Comparison of ENCODE assay signal across 8 cellular contexts in genomic region chr3:125928816-125929545, GRCh38. TPM values are rescaled to one million over a fixed set of nuclear protein-coding genes. Genes with fewer than 3 reads are reported as not detected.
DNase-seq lines count a peak whose midpoint lies in the region; ATAC-seq, FAIRE-seq and TF ChIP-seq lines count a peak whose summit lies in the region.
"Not testable (repeated sequence)": the region's sequence is repeated elsewhere in the genome, so short reads cannot be mapped to it uniquely, and the experiment has no call there.

No MANE protein-coding gene starts in this region.

- not testable (repeated sequence) for H3K27me3 Mint-ChIP-seq in Caco-2 (ENCODE audit: insufficient read depth, unreplicated experiment); activated CD8-positive, alpha-beta T cell treated with anti-CD3 and anti-CD28 coated beads, Interleukin-2, amount 10 ng/mL, durations not matched to agents 7 days and 5 days (ENCODE audit: low read depth)

- TF ChIP-seq CTCF in Caco-2 (IDR thresholded peaks at IDR 0.05; ENCODE audit: insufficient read depth in 1 of 2, low read depth in 1 of 2, low read length in 1 of 2, severe bottlenecking in 1 of 2, unreplicated experiment in 1 of 2) (peak; percentile 44 to 71), LNCaP clone FGC (IDR thresholded peaks at IDR 0.05; ENCODE audit: control insufficient read depth, extremely low read depth, insufficient read depth) (peak; percentile 58), bronchial epithelial cell (IDR thresholded peaks at IDR 0.05; ENCODE audit: insufficient read depth, low read length, severe bottlenecking) (peak; percentile 58)

- H3K36me3 Mint-ChIP-seq in Caco-2 (ENCODE audit: insufficient read depth, unreplicated experiment); activated CD8-positive, alpha-beta T cell treated with anti-CD3 and anti-CD28 coated beads, Interleukin-2, amount 10 ng/mL, durations not matched to agents 7 days and 5 days (ENCODE audit: low read depth); stimulated activated effector memory CD8-positive, alpha-beta T cell treated with anti-CD3 and anti-CD28 coated beads, Interleukin-12 subunit alpha, Interleukin-12 subunit beta, amount 100 ng/mL, for 72 hours: not testable (repeated sequence)

- H3K9me3 Mint-ChIP-seq in Caco-2 (ENCODE audit: unreplicated experiment); activated CD8-positive, alpha-beta T cell treated with anti-CD3 and anti-CD28 coated beads, Interleukin-2, amount 10 ng/mL, durations not matched to agents 7 days and 5 days (ENCODE audit: insufficient read depth); stimulated activated effector memory CD8-positive, alpha-beta T cell treated with anti-CD3 and anti-CD28 coated beads, Interleukin-12 subunit alpha, Interleukin-12 subunit beta, amount 100 ng/mL, for 72 hours: not testable (repeated sequence)

- H3K9me3 ChIP-seq in Caco-2, result not testable (repeated sequence)

- H3K27me3 ChIP-seq in Caco-2 (replicated peaks; ENCODE audit: control insufficient read depth, insufficient read depth, low read length); bronchial epithelial cell (ENCODE audit: control insufficient read depth, insufficient read depth, low read length): not testable (repeated sequence)

- H3K4me3 ChIP-seq in Caco-2 (ENCODE audit: low read depth, low read length); LNCaP clone FGC (ENCODE audit: low read depth, low read length); bronchial epithelial cell (ENCODE audit: low read depth, low read length): not testable (repeated sequence)

- not testable (repeated sequence) for H3K4me1 Mint-ChIP-seq in Caco-2 (ENCODE audit: low read depth, unreplicated experiment); activated CD8-positive, alpha-beta T cell treated with anti-CD3 and anti-CD28 coated beads, Interleukin-2, amount 10 ng/mL, durations not matched to agents 7 days and 5 days (ENCODE audit: low read depth)
- peaks cover 13% of the 10 kb centered on the region for H3K4me1 Mint-ChIP-seq in stimulated activated effector memory CD8-positive, alpha-beta T cell treated with anti-CD3 and anti-CD28 coated beads, Interleukin-12 subunit alpha, Interleukin-12 subunit beta, amount 100 ng/mL, for 72 hours

- not testable (repeated sequence) for H3K4me1 ChIP-seq in Caco-2

- H3K4me3 Mint-ChIP-seq in Caco-2 (ENCODE audit: unreplicated experiment); activated CD8-positive, alpha-beta T cell treated with anti-CD3 and anti-CD28 coated beads, Interleukin-2, amount 10 ng/mL, durations not matched to agents 7 days and 5 days; stimulated activated effector memory CD8-positive, alpha-beta T cell treated with anti-CD3 and anti-CD28 coated beads, Interleukin-12 subunit alpha, Interleukin-12 subunit beta, amount 100 ng/mL, for 72 hours: not testable (repeated sequence)

- intact Hi-C loops in Caco-2 (cut with micrococcal nuclease; ENCODE audit: unreplicated experiment), result loop anchor here (10.0 kb wide), 1 partner anchor 456 kb away; no protein-coding TSS in a partner anchor
- intact Hi-C loops in posterior vena cava (cut with DNase I), result not testable (repeated sequence)

- H3K27ac Mint-ChIP-seq in Caco-2 (ENCODE audit: unreplicated experiment); activated CD8-positive, alpha-beta T cell treated with anti-CD3 and anti-CD28 coated beads, Interleukin-2, amount 10 ng/mL, durations not matched to agents 7 days and 5 days; stimulated activated effector memory CD8-positive, alpha-beta T cell treated with anti-CD3 and anti-CD28 coated beads, Interleukin-12 subunit alpha, Interleukin-12 subunit beta, amount 100 ng/mL, for 72 hours: not testable (repeated sequence)

- CTCF ChIA-PET in Caco-2 (lab: Charles Lee), result interaction anchor here (0.6 to 1.1 kb wide), 3 partner anchors 155 to 1299 kb away, joined by 3 to 4 read pairs (median 3); partner anchors contain the start of gene SLC41A3
- CTCF ChIA-PET in activated CD8-positive, alpha-beta T cell treated with anti-CD3 and anti-CD28 coated beads, Interleukin-2, amount 10 ng/mL, durations not matched to agents 7 days and 5 days (lab: Charles Lee), result interaction anchor here (0.6 to 1.6 kb wide), 2 partner anchors 12 to 622 kb away, joined by 3 read pairs; no protein-coding TSS in a partner anchor

- BruUV-seq in Caco-2 (replicated peaks; lab: Mats Ljungman, UMichigan), result not testable (repeated sequence)

- DNase-seq in Caco-2, result peak in 1 of 2 experiments; percentile 69
- DNase-seq in LNCaP clone FGC (ENCODE audit: low read depth); bronchial epithelial cell (ENCODE audit: low read depth): not testable (repeated sequence)
- peak; percentile 69 for DNase-seq in OCI-M1 (lab: John Stamatoyannopoulos, UW)
- DNase-seq in activated CD8-positive, alpha-beta T cell treated with anti-CD3 and anti-CD28 coated beads, Interleukin-2, amount 10 ng/mL, durations not matched to agents 7 days and 5 days, result peak; percentile 74
- peak in 38 of 51 donors; percentile 1 to 78 (median 42) for DNase-seq in hypothalamus (lab: John Stamatoyannopoulos, UW)
- DNase-seq in posterior vena cava (ENCODE audit: low spot score), result peak; percentile 87
- peak; percentile 61 to 89 for DNase-seq in stimulated activated effector memory CD8-positive, alpha-beta T cell treated with anti-CD3 and anti-CD28 coated beads, Interleukin-12 subunit alpha, Interleukin-12 subunit beta, amount 100 ng/mL, for 72 hours (ENCODE audit: low spot score in 2 of 2)

- H3K36me3 ChIP-seq in Caco-2 (ENCODE audit: control insufficient read depth, insufficient read depth, low read length); bronchial epithelial cell (ENCODE audit: control insufficient read depth, insufficient read depth, low read length): not testable (repeated sequence)

- POLR2A ChIA-PET in Caco-2 (lab: Charles Lee); activated CD8-positive, alpha-beta T cell treated with anti-CD3 and anti-CD28 coated beads, Interleukin-2, amount 10 ng/mL, durations not matched to agents 7 days and 5 days (lab: Charles Lee): not testable (repeated sequence)

- ATAC-seq in activated CD8-positive, alpha-beta T cell treated with anti-CD3 and anti-CD28 coated beads, Interleukin-2, amount 10 ng/mL, durations not matched to agents 7 days and 5 days; stimulated activated effector memory CD8-positive, alpha-beta T cell treated with anti-CD3 and anti-CD28 coated beads, Interleukin-12 subunit alpha, Interleukin-12 subunit beta, amount 100 ng/mL, for 72 hours: not testable (repeated sequence)

- not testable (repeated sequence) for FAIRE-seq in bronchial epithelial cell (lab: Jason Lieb, UNC)

RNA-seq across cellular contexts. Expression of gene ROPN1B, which starts 40.0 kb away (rescaled TPM):
- total RNA-seq in Caco-2 (2022) (0.30 TPM in 1 of 2 replicates, not detected in the other), bronchial epithelial cell (0.13 TPM in 1 of 2 replicates, not detected in the other), posterior vena cava (not detected)
- total RNA-seq in activated CD8-positive, alpha-beta T cell treated with anti-CD3 and anti-CD28 coated beads, Interleukin-2, amount 10 ng/mL, durations not matched to agents 7 days and 5 days, result not detected
